Comparison of ENCODE assay signal across 11 cellular contexts in genomic region chr19:13544423-13544822, GRCh38.
"Had no signal": no experiment of that assay in that cellular context is flagged by ENCODE, and none has a peak within 500 bp of the region (broad histone marks: within the 10 kb centered on the region; RNA-seq: fewer than 3 reads in every experiment).

No MANE protein-coding gene starts in this region.

- H3K9me3 ChIP-seq: HAP-1 had no signal

- H3K4me2 ChIP-seq: GM23338 had no signal

- FAIRE-seq: H1, H54 had no signal

- H3K4me1 ChIP-seq: HAP-1 had no signal

- H3K27ac ChIP-seq: GM23248 had no signal

- H3K4me3 ChIP-seq: GM23248, GM23338, HAP-1 had no signal

- H3K9ac ChIP-seq: GM23248 had no signal

- H3K36me3 ChIP-seq: HAP-1 had no signal

- DNase-seq: GM23248, GOT3, H7, H9, HCEC 1CT, HFFc6 had no signal

- H2AFZ ChIP-seq: GM23248, GM23338 had no signal

- ATAC-seq: GM23338, HCT116 had no signal
